In genomic region chr19:49155830-49156346, GRCh38 we compare ENCODE assay signal across 17 cellular contexts. TPM values are rescaled to one million over a fixed set of nuclear protein-coding genes. Genes with fewer than 3 reads are reported as not detected.
DNase-seq lines count a peak whose midpoint lies in the region; ATAC-seq and TF ChIP-seq lines count a peak whose summit lies in the region.
"Had no signal": no experiment of that assay in that cellular context is flagged by ENCODE, and none has a peak within 500 bp of the region (broad histone marks: within the 10 kb centered on the region; RNA-seq: fewer than 3 reads in every experiment).

No MANE protein-coding gene starts in this region.

- H3K27me3 ChIP-seq in spleen (replicated peaks in 1 of 7) = peaks cover 0 to 64% (median 16%) of the 10 kb centered on the region in 7 donors

- no peak overlapping the region for H3K27ac ChIP-seq in spleen

- TF ChIP-seq POLR2A in spleen (IDR thresholded peaks at IDR 0.05) = no peak

- WGBS in spleen, 5 donors = 32 to 57% (median 40%) methylated on average over 4 of the region's 4 CpGs

- ATAC-seq in Right ventricle myocardium superior (ENCODE audit: poor library complexity) (peak; percentile 62), HG02678 (IDR thresholded peaks at IDR 0.05; ENCODE audit: unreplicated experiment) (no peak), HG02884 (IDR thresholded peaks at IDR 0.05; ENCODE audit: unreplicated experiment) (no peak)
- ATAC-seq in activated CD8-positive, alpha-beta T cell treated with anti-CD3 and anti-CD28 coated beads for 36 hours = no peak
- ATAC-seq: SK-N-SH treated with all-trans-retinoic acid at 6 μM for 48 hours had no signal

- peaks cover 3 to 38% (median 27%) of the 10 kb centered on the region in 6 donors for H3K4me1 ChIP-seq in spleen

- H3K36me3 Mint-ChIP-seq in activated CD4-positive, alpha-beta T cell treated with anti-CD3 and anti-CD28 coated beads, Interleukin-2, amount 10 ng/mL, durations not matched to agents 24 days and 14 days (ENCODE audit: low read depth) = peaks cover 2% of the 10 kb centered on the region
- peaks cover 14% of the 10 kb centered on the region for H3K36me3 Mint-ChIP-seq in nephron progenitor cell (ENCODE audit: low read depth)
- H3K36me3 Mint-ChIP-seq in activated CD8-positive, alpha-beta T cell treated with anti-CD3 and anti-CD28 coated beads for 36 hours (ENCODE audit: low read depth) = no peaks in the 10 kb centered on the region
- H3K36me3 Mint-ChIP-seq: CD4-positive, CD25-positive, alpha-beta regulatory T cell had no signal

- H3K27ac Mint-ChIP-seq in activated CD4-positive, alpha-beta T cell treated with anti-CD3 and anti-CD28 coated beads, Interleukin-2, amount 10 ng/mL, durations not matched to agents 24 days and 14 days = no peak overlapping the region
- peak overlapping the region; percentile 97 for H3K27ac Mint-ChIP-seq in nephron progenitor cell
- H3K27ac Mint-ChIP-seq in activated CD8-positive, alpha-beta T cell treated with anti-CD3 and anti-CD28 coated beads for 36 hours = no peak overlapping the region
- H3K27ac Mint-ChIP-seq: CD4-positive, CD25-positive, alpha-beta regulatory T cell; stimulated activated naive CD8-positive, alpha-beta T cell treated with anti-CD3 and anti-CD28 coated beads, Interleukin-15, Interleukin-2, amounts not matched to agents 100 ng/mL and 50 ng/mL, for 24 hours had no signal

- no peak for DNase-seq in activated CD4-positive, alpha-beta T cell treated with anti-CD3 and anti-CD28 coated beads, Interleukin-2, amount 10 ng/mL, durations not matched to agents 24 days and 14 days
- DNase-seq in activated CD4-positive, alpha-beta T cell treated with anti-CD3 and anti-CD28 coated beads for 4 hours = no peak
- DNase-seq in Right ventricle myocardium superior (peak; percentile 66), nephron progenitor cell (peak; percentile 47), spleen (no peak)
- no peak for DNase-seq in activated CD8-positive, alpha-beta T cell treated with anti-CD3 and anti-CD28 coated beads for 36 hours
- DNase-seq: activated gamma-delta T cell; anterior cingulate cortex; CD4-positive, CD25-positive, alpha-beta regulatory T cell had no signal

- no peaks in the 10 kb centered on the region for H3K36me3 ChIP-seq in spleen

- intact Hi-C loops in activated CD4-positive, alpha-beta T cell treated with anti-CD3 and anti-CD28 coated beads, Interleukin-2, amount 10 ng/mL, durations not matched to agents 24 days and 14 days (cut with micrococcal nuclease) = no loop called here
- intact Hi-C loops in Right ventricle myocardium superior (cut with DNase I) (no loop called here), spleen (cut with DNase I; ENCODE audit: low total_unique reads) (no loop called here)
- intact Hi-C loops in activated CD8-positive, alpha-beta T cell treated with anti-CD3 and anti-CD28 coated beads for 36 hours (cut with micrococcal nuclease) = no loop called here

- peaks cover 0 to 6% (median 0%) of the 10 kb centered on the region in 8 donors for H3K9me3 ChIP-seq in spleen

- POLR2A ChIA-PET in activated CD8-positive, alpha-beta T cell treated with anti-CD3 and anti-CD28 coated beads for 36 hours (lab: Charles Lee) = no interaction called here

- peak overlapping the region; percentile 10 for H3K4me3 Mint-ChIP-seq in activated CD4-positive, alpha-beta T cell treated with anti-CD3 and anti-CD28 coated beads, Interleukin-2, amount 10 ng/mL, durations not matched to agents 24 days and 14 days
- H3K4me3 Mint-ChIP-seq in nephron progenitor cell = peak overlapping the region; percentile 75
- H3K4me3 Mint-ChIP-seq in activated CD8-positive, alpha-beta T cell treated with anti-CD3 and anti-CD28 coated beads for 36 hours = no peak overlapping the region
- H3K4me3 Mint-ChIP-seq: stimulated activated naive CD8-positive, alpha-beta T cell treated with anti-CD3 and anti-CD28 coated beads, Interleukin-15, Interleukin-2, amounts not matched to agents 100 ng/mL and 50 ng/mL, for 24 hours had no signal

- no peak for TF ChIP-seq CTCF in nephron progenitor cell (IDR thresholded peaks at IDR 0.05)
- TF ChIP-seq CTCF in activated CD8-positive, alpha-beta T cell treated with anti-CD3 and anti-CD28 coated beads for 36 hours (IDR thresholded peaks at IDR 0.05) = no peak
- no peak for TF ChIP-seq CTCF in spleen (IDR thresholded peaks at IDR 0.05 in 8 of 11, conservative IDR thresholded peaks at IDR 0.05 in 3 of 11)

- H3K27me3 Mint-ChIP-seq in activated CD4-positive, alpha-beta T cell treated with anti-CD3 and anti-CD28 coated beads, Interleukin-2, amount 10 ng/mL, durations not matched to agents 24 days and 14 days = peaks cover 72% of the 10 kb centered on the region
- peaks cover 30% of the 10 kb centered on the region for H3K27me3 Mint-ChIP-seq in nephron progenitor cell (ENCODE audit: low read depth, poor library complexity)
- H3K27me3 Mint-ChIP-seq in activated CD8-positive, alpha-beta T cell treated with anti-CD3 and anti-CD28 coated beads for 36 hours = peaks cover 66% of the 10 kb centered on the region

- no peak overlapping the region for H3K4me3 ChIP-seq in spleen
- H3K4me3 ChIP-seq: skin epidermis had no signal

- H3K9me3 Mint-ChIP-seq in activated CD4-positive, alpha-beta T cell treated with anti-CD3 and anti-CD28 coated beads, Interleukin-2, amount 10 ng/mL, durations not matched to agents 24 days and 14 days = peaks cover 7% of the 10 kb centered on the region
- H3K9me3 Mint-ChIP-seq in nephron progenitor cell = peaks cover 20% of the 10 kb centered on the region
- H3K9me3 Mint-ChIP-seq in activated CD8-positive, alpha-beta T cell treated with anti-CD3 and anti-CD28 coated beads for 36 hours = peaks cover 2% of the 10 kb centered on the region
- H3K9me3 Mint-ChIP-seq: stimulated activated naive CD8-positive, alpha-beta T cell treated with anti-CD3 and anti-CD28 coated beads, Interleukin-15, Interleukin-2, amounts not matched to agents 100 ng/mL and 50 ng/mL, for 24 hours had no signal

- peaks cover 10% of the 10 kb centered on the region for H3K4me1 Mint-ChIP-seq in activated CD4-positive, alpha-beta T cell treated with anti-CD3 and anti-CD28 coated beads, Interleukin-2, amount 10 ng/mL, durations not matched to agents 24 days and 14 days
- peaks cover 79% of the 10 kb centered on the region for H3K4me1 Mint-ChIP-seq in nephron progenitor cell
- H3K4me1 Mint-ChIP-seq in activated CD8-positive, alpha-beta T cell treated with anti-CD3 and anti-CD28 coated beads for 36 hours (ENCODE audit: low read depth) = peaks cover 14% of the 10 kb centered on the region

- CTCF ChIA-PET in activated CD8-positive, alpha-beta T cell treated with anti-CD3 and anti-CD28 coated beads for 36 hours (lab: Charles Lee) = interaction anchor here (1.0 kb wide), 1 partner anchor 58 kb away, joined by 3 read pairs; no protein-coding TSS in a partner anchor

RNA-seq across cellular contexts. Expression of gene HRC, which starts 0.7 kb away (rescaled TPM):
- not detected in 2 replicates for total RNA-seq in activated CD4-positive, alpha-beta T cell treated with anti-CD3 and anti-CD28 coated beads, Interleukin-2, amount 10 ng/mL, durations not matched to agents 24 days and 14 days
- total RNA-seq in Right ventricle myocardium superior (878 TPM), spleen (under 1 TPM in 2 of 7 donors, not detected in 5; 0.27 to 0.47 TPM)
- not detected for total RNA-seq in activated CD8-positive, alpha-beta T cell treated with anti-CD3 and anti-CD28 coated beads for 36 hours
- under 1 TPM; 0.07 to 0.27 (median 0.22) TPM for polyA plus RNA-seq in spleen
- total RNA-seq: CD4-positive, CD25-positive, alpha-beta regulatory T cell; dermis microvascular lymphatic vessel endothelial cell; lung microvascular endothelial cell; OCI-LY7 had no signal
- polyA plus RNA-seq: CD4-positive, CD25-positive, alpha-beta regulatory T cell had no signal

RNA-seq across cellular contexts. Expression of gene TRPM4, which starts 1.7 kb away (rescaled TPM):
- total RNA-seq in activated CD4-positive, alpha-beta T cell treated with anti-CD3 and anti-CD28 coated beads, Interleukin-2, amount 10 ng/mL, durations not matched to agents 24 days and 14 days = 1.4 and 1.8 TPM in 2 replicates
- total RNA-seq in Right ventricle myocardium superior (24.8 TPM), spleen (10 to 100 TPM in 5 of 7 donors, 1 to 10 TPM in 2; 3.6 to 28.7 (median 13.2) TPM)
- under 1 TPM; 0.40 to 0.54 TPM for total RNA-seq in activated CD8-positive, alpha-beta T cell treated with anti-CD3 and anti-CD28 coated beads for 36 hours
- polyA plus RNA-seq in spleen = 10 to 100 TPM in 1 of 3 donors, 1 to 10 TPM in 2; 3.3 to 18.7 (median 4.6) TPM
- total RNA-seq: CD4-positive, CD25-positive, alpha-beta regulatory T cell had no signal
- polyA plus RNA-seq: CD4-positive, CD25-positive, alpha-beta regulatory T cell had no signal

RNA-seq across cellular contexts. Expression of gene PPFIA3, which starts 36.5 kb away (rescaled TPM):
- total RNA-seq in activated CD4-positive, alpha-beta T cell treated with anti-CD3 and anti-CD28 coated beads, Interleukin-2, amount 10 ng/mL, durations not matched to agents 24 days and 14 days = 4.5 and 5.0 TPM in 2 replicates
- 5.0 TPM for total RNA-seq in Right ventricle myocardium superior
- total RNA-seq in activated CD8-positive, alpha-beta T cell treated with anti-CD3 and anti-CD28 coated beads for 36 hours = 1 to 10 TPM; 3.9 to 5.1 TPM
- total RNA-seq in spleen = 1 to 10 TPM; 3.6 to 9.5 (median 5.4) TPM
- 10 to 100 TPM in 1 of 3 donors, 1 to 10 TPM in 2; 6.9 to 17.2 (median 8.4) TPM for polyA plus RNA-seq in spleen

RNA-seq across cellular contexts. Expression of gene C19orf73, which starts 36.9 kb away (rescaled TPM):
- total RNA-seq in activated CD4-positive, alpha-beta T cell treated with anti-CD3 and anti-CD28 coated beads, Interleukin-2, amount 10 ng/mL, durations not matched to agents 24 days and 14 days = 2.0 and 2.5 TPM in 2 replicates
- 1.3 TPM for total RNA-seq in Right ventricle myocardium superior
- total RNA-seq in activated CD8-positive, alpha-beta T cell treated with anti-CD3 and anti-CD28 coated beads for 36 hours = 1 to 10 TPM; 1.5 to 2.0 TPM
- total RNA-seq in spleen = 1 to 10 TPM in 4 of 7 donors, under 1 TPM in 2, not detected in 1; 0.70 to 5.4 (median 1.6) TPM
- 1 to 10 TPM; 3.9 to 5.5 (median 4.2) TPM for polyA plus RNA-seq in spleen

RNA-seq across cellular contexts. Expression of gene LIN7B, which starts 41.7 kb away (rescaled TPM):
- total RNA-seq in activated CD4-positive, alpha-beta T cell treated with anti-CD3 and anti-CD28 coated beads, Interleukin-2, amount 10 ng/mL, durations not matched to agents 24 days and 14 days = 5.4 and 6.0 TPM in 2 replicates
- 21.3 TPM for total RNA-seq in Right ventricle myocardium superior
- total RNA-seq in activated CD8-positive, alpha-beta T cell treated with anti-CD3 and anti-CD28 coated beads for 36 hours = 1 to 10 TPM; 2.1 to 4.4 TPM
- total RNA-seq in spleen = 1 to 10 TPM; 2.7 to 9.6 (median 5.5) TPM
- polyA plus RNA-seq in spleen = 1 to 10 TPM; 7.2 to 9.5 (median 9.2) TPM

Comparison
In these comparisons a context has a peak if more than half of its experiments do, and no peak if none do; other contexts are left out.
1. DNase-seq: peak in Right ventricle myocardium superior (single experiment) and nephron progenitor cell (single experiment); none in activated CD4-positive, alpha-beta T cell treated with anti-CD3 and anti-CD28 coated beads, Interleukin-2, amount 10 ng/mL, durations not matched to agents 24 days and 14 days (single experiment), activated CD4-positive, alpha-beta T cell treated with anti-CD3 and anti-CD28 coated beads for 4 hours (0 of 2), activated CD8-positive, alpha-beta T cell treated with anti-CD3 and anti-CD28 coated beads for 36 hours (single experiment) and spleen (single experiment).
2. RNA of gene HRC, which starts 0.7 kb away (total RNA-seq): 878 TPM in Right ventricle myocardium superior (single experiment); 0.27 to 0.47 TPM in spleen, not detected in activated CD8-positive, alpha-beta T cell treated with anti-CD3 and anti-CD28 coated beads for 36 hours and not detected in activated CD4-positive, alpha-beta T cell treated with anti-CD3 and anti-CD28 coated beads, Interleukin-2, amount 10 ng/mL, durations not matched to agents 24 days and 14 days; every median in the first group is over 100 times any median in the second.